20 cellular contexts compared by ENCODE assay signal in the genomic region with DNA sequence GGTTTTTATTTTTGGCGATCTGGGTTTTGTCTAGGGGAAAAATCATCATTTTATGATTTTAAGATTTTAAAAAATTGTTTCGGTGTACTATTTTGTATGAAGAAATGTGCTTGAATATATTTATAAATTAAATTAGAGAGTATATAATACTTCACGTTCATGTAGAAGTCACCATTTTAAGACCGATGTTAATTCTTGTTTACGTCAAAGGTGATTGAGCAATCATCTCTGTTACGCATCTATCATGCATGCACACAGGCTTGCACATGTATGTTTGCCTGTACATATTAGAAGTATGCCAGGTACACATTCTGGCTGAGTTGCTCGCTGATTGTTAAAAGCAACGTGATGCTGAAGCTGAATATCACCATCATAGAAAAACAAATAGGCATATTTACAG. TPM values are rescaled to one million over a fixed set of nuclear protein-coding genes. Genes with fewer than 3 reads are reported as not detected.
DNase-seq lines count a peak whose midpoint lies in the region; ATAC-seq, FAIRE-seq and TF ChIP-seq lines count a peak whose summit lies in the region.
"Had no signal": no experiment of that assay in that cellular context is flagged by ENCODE, and none has a peak within 500 bp of the region (broad histone marks: within the 10 kb centered on the region; RNA-seq: fewer than 3 reads in every experiment).

No MANE protein-coding gene starts in this region.

- POLR2A ChIA-PET in activated CD4-positive, alpha-beta T cell treated with anti-CD3 and anti-CD28 coated beads for 36 hours (lab: Charles Lee), result no interaction called here
- POLR2A ChIA-PET in GM10248 (lab: Yijun Ruan, JAX), result no interaction called here

- H3K4me3 Mint-ChIP-seq in T-helper 17 cell, result no peak overlapping the region
- no peak overlapping the region for H3K4me3 Mint-ChIP-seq in activated CD4-positive, alpha-beta T cell treated with anti-CD3 and anti-CD28 coated beads for 36 hours
- H3K4me3 Mint-ChIP-seq: CD4-positive, alpha-beta memory T cell; H9 had no signal

- no peaks in the 10 kb centered on the region for H3K9me3 Mint-ChIP-seq in activated CD4-positive, alpha-beta T cell treated with anti-CD3 and anti-CD28 coated beads for 36 hours (ENCODE audit: low read depth)

- FAIRE-seq in GM12891 (lab: Jason Lieb, UNC) (peak; percentile 50), frontal cortex (lab: Jason Lieb, UNC) (peak; percentile 47)
- FAIRE-seq: A549, GM19239 had no signal

- intact Hi-C loops in activated CD4-positive, alpha-beta T cell treated with anti-CD3 and anti-CD28 coated beads for 36 hours (cut with DNase I, micrococcal nuclease), result loop anchor here in 1 of 2 experiments (2.0 kb wide), 1 partner anchor 15 kb away; no protein-coding TSS in a partner anchor

- CTCF ChIA-PET in activated CD4-positive, alpha-beta T cell treated with anti-CD3 and anti-CD28 coated beads for 36 hours (lab: Charles Lee), result no interaction called here
- CTCF ChIA-PET in GM10248 (lab: Yijun Ruan, JAX), result interaction anchor here (1.6 to 2.3 kb wide), 2 partner anchors 13 to 42 kb away, joined by 4 to 7 read pairs; no protein-coding TSS in a partner anchor

- no peak for TF ChIP-seq POLR2A in GM12891 (IDR thresholded peaks at IDR 0.05; ENCODE audit: low read depth, low read length)

- no peaks in the 10 kb centered on the region for H3K27me3 Mint-ChIP-seq in T-helper 17 cell
- H3K27me3 Mint-ChIP-seq in activated CD4-positive, alpha-beta T cell treated with anti-CD3 and anti-CD28 coated beads for 36 hours, result no peaks in the 10 kb centered on the region
- H3K27me3 Mint-ChIP-seq: CD4-positive, alpha-beta memory T cell had no signal

- DNase-seq in GM12891 (ENCODE audit: insufficient read length, low spot score), result no peak
- DNase-seq in T-helper 17 cell, result no peak
- no peak for DNase-seq in frontal cortex (ENCODE audit: low spot score in 2 of 2)
- no peak for DNase-seq in LoVo (ENCODE audit: low spot score)
- DNase-seq in activated CD4-positive, alpha-beta T cell treated with anti-CD3 and anti-CD28 coated beads for 36 hours, result no peak
- DNase-seq in GM10248 (ENCODE audit: extremely low spot score), result no peak
- DNase-seq: 8988T; ACHN; C1 segment of cervical spinal cord; Calu3; CD4-positive, alpha-beta memory T cell; COR-L47; DMS53; DMS79 treated with DMSO at 0.1 percent for 48 hours; GF-D8; GM23248; H9 had no signal

- no peaks in the 10 kb centered on the region for H3K9me3 ChIP-seq in T-helper 17 cell (ENCODE audit: control insufficient read depth, low read length, poor library complexity, severe bottlenecking)
- H3K9me3 ChIP-seq: A549 had no signal

- H3K4me1 Mint-ChIP-seq in T-helper 17 cell, result peaks cover 36% of the 10 kb centered on the region
- peaks cover 68% of the 10 kb centered on the region for H3K4me1 Mint-ChIP-seq in activated CD4-positive, alpha-beta T cell treated with anti-CD3 and anti-CD28 coated beads for 36 hours

- peaks cover 14% of the 10 kb centered on the region for H3K36me3 Mint-ChIP-seq in T-helper 17 cell (ENCODE audit: low read depth)
- peaks cover 31% of the 10 kb centered on the region for H3K36me3 Mint-ChIP-seq in activated CD4-positive, alpha-beta T cell treated with anti-CD3 and anti-CD28 coated beads for 36 hours (ENCODE audit: low read depth)

- no peak for ATAC-seq in T-helper 17 cell
- no peak for ATAC-seq in activated CD4-positive, alpha-beta T cell treated with anti-CD3 and anti-CD28 coated beads for 36 hours
- ATAC-seq: A549, HCT116 had no signal

- peak overlapping the region; percentile 37 for H3K27ac Mint-ChIP-seq in T-helper 17 cell
- no peak overlapping the region for H3K27ac Mint-ChIP-seq in activated CD4-positive, alpha-beta T cell treated with anti-CD3 and anti-CD28 coated beads for 36 hours

- TF ChIP-seq CTCF in GM10248 (IDR thresholded peaks at IDR 0.05; ENCODE audit: control extremely low read depth, extremely low read depth, low read depth, missing control alignments), result no peak

TF ChIP-seq in GM12891, 5 proteins besides CTCF, POLR2A, EP300 and RAD21:
- TF ChIP-seq POU2F2 (IDR thresholded peaks at IDR 0.05; ENCODE audit: low read depth, low read length) (no peak), SPI1 (IDR thresholded peaks at IDR 0.05; ENCODE audit: low read depth, low read length) (no peak), TAF1 (IDR thresholded peaks at IDR 0.05; ENCODE audit: low read depth, low read length) (no peak), POLR2AphosphoS5 (IDR thresholded peaks at IDR 0.05; ENCODE audit: low read depth, low read length) (no peak), PAX5 (IDR thresholded peaks at IDR 0.05; ENCODE audit: insufficient read depth, low read length, severe bottlenecking) (no peak)

RNA-seq across cellular contexts. Expression of a gene that starts 54.7 kb away (rescaled TPM):
- 16.2 TPM for polyA plus RNA-seq in GM12891 (2012; ENCODE audit: low read depth, missing spikeins)
- total RNA-seq in T-helper 17 cell (100 to 1,000 TPM; 123 to 149 TPM), frontal cortex (172 TPM)
- total RNA-seq in activated CD4-positive, alpha-beta T cell treated with anti-CD3 and anti-CD28 coated beads for 36 hours, result 10 to 100 TPM; 51.1 to 76.9 TPM
